ENCODE assay signal across 14 cellular contexts in genomic region chr5:73188764-73189521, GRCh38. TPM values are rescaled to one million over a fixed set of nuclear protein-coding genes. Genes with fewer than 3 reads are reported as not detected.
A peak's percentile ranks its signal among the peaks of the same experiment; 100 is the strongest.
DNase-seq lines count a peak whose midpoint lies in the region; ATAC-seq and TF ChIP-seq lines count a peak whose summit lies in the region.
"Had no signal": no experiment of that assay in that cellular context is flagged by ENCODE, and none has a peak within 500 bp of the region (broad histone marks: within the 10 kb centered on the region; RNA-seq: fewer than 3 reads in every experiment).

No MANE protein-coding gene starts in this region.

- no peaks in the 10 kb centered on the region for H3K4me1 Mint-ChIP-seq in neural progenitor cell

- no peak overlapping the region for H3K9ac ChIP-seq in neural progenitor cell

- H3K4me3 ChIP-seq in neural progenitor cell = no peak overlapping the region
- H3K4me3 ChIP-seq: breast epithelium, sigmoid colon, SJSA1, tibial artery had no signal

- in situ Hi-C loops in G401 (cut with HindIII; ENCODE audit: low sequenced_read_pairs) = no loop called here

- no peak overlapping the region for H3K27ac Mint-ChIP-seq in neural progenitor cell
- H3K27ac Mint-ChIP-seq: activated T-helper 1 cell treated with anti-CD3 and anti-CD28 coated beads, Interleukin-12 subunit alpha, Interleukin-12 subunit beta, Interleukin-2, Interleukin-4 antibody, amounts not matched to agents 30 ng/mL and 10 ng/mL and 1 ng/mL, durations not matched to agents 14 hours and 24 hours and 36 hours had no signal

- H3K27me3 Mint-ChIP-seq in neural progenitor cell (ENCODE audit: insufficient read depth, low read depth) = peaks cover 2% of the 10 kb centered on the region

- no peak overlapping the region for H3K4me2 ChIP-seq in neural progenitor cell

- H3K9me3 ChIP-seq in neural progenitor cell (ENCODE audit: low read depth) = peaks cover 6% of the 10 kb centered on the region
- H3K9me3 ChIP-seq: SJSA1 had no signal

- DNase-seq in G401 (ENCODE audit: low spot score) (peak; percentile 7), NCI-H446 treated with DMSO at 0.1 percent for 48 hours (lab: John Stamatoyannopoulos, UW) (peak; percentile 53), dedifferentiated amniotic fluid mesenchymal stem cell (ENCODE audit: extremely low spot score) (peak; percentile 63), neural progenitor cell (ENCODE audit: low spot score) (no peak), GDM1 (lab: John Stamatoyannopoulos, UW) (no peak)
- DNase-seq in activated CD4-positive, alpha-beta T cell treated with anti-CD3 and anti-CD28 coated beads, Interleukin-2, amount 50 U/mL, for 4 hours = no peak
- DNase-seq: DND-41, sigmoid colon, tibial artery had no signal

- peak overlapping the region; percentile 92 for H2AFZ ChIP-seq in neural progenitor cell (replicated peaks)

- no peaks in the 10 kb centered on the region for H3K36me3 Mint-ChIP-seq in neural progenitor cell

- H3K36me3 ChIP-seq in neural progenitor cell = no peaks in the 10 kb centered on the region
- H3K36me3 ChIP-seq: breast epithelium, sigmoid colon, SJSA1, tibial artery had no signal

- no peaks in the 10 kb centered on the region for H3K79me2 ChIP-seq in neural progenitor cell (ENCODE audit: low read depth)

- H3K4me3 Mint-ChIP-seq in neural progenitor cell = no peak overlapping the region
- H3K4me3 Mint-ChIP-seq: activated T-helper 1 cell treated with anti-CD3 and anti-CD28 coated beads, Interleukin-12 subunit alpha, Interleukin-12 subunit beta, Interleukin-2, Interleukin-4 antibody, amounts not matched to agents 30 ng/mL and 10 ng/mL and 1 ng/mL, durations not matched to agents 14 hours and 24 hours and 36 hours had no signal

- ATAC-seq in HG03045 (IDR thresholded peaks at IDR 0.05; ENCODE audit: unreplicated experiment) (no peak), GM19023 (IDR thresholded peaks at IDR 0.05; ENCODE audit: unreplicated experiment) (no peak)

- no peaks in the 10 kb centered on the region for H4K20me1 ChIP-seq in neural progenitor cell (ENCODE audit: low read depth)

- TF ChIP-seq CTCF in neural progenitor cell (IDR thresholded peaks at IDR 0.05) = no peak

- H3K27me3 ChIP-seq in neural progenitor cell = no peaks in the 10 kb centered on the region
- H3K27me3 ChIP-seq: SJSA1, tibial artery had no signal

- peaks cover 8% of the 10 kb centered on the region for H3K9me3 Mint-ChIP-seq in neural progenitor cell

- no peak overlapping the region for H3K27ac ChIP-seq in neural progenitor cell
- H3K27ac ChIP-seq: breast epithelium, sigmoid colon, SJSA1, tibial artery had no signal

- H3K4me1 ChIP-seq in neural progenitor cell = no peaks in the 10 kb centered on the region
- H3K4me1 ChIP-seq: breast epithelium had no signal

- H3F3A ChIP-seq in neural progenitor cell (ENCODE audit: low read depth) = no peaks in the 10 kb centered on the region

RNA-seq across cellular contexts. Expression of gene TMEM174, which starts 15.9 kb away (rescaled TPM):
- total RNA-seq in G401 (2014; rRNA removed; shearing (Covaris generic)) = not detected in 2 replicates
- not detected in 2 replicates for total RNA-seq in neural progenitor cell (ENCODE audit: low replicate concordance)
- total RNA-seq: activated T-helper 1 cell treated with anti-CD3 and anti-CD28 coated beads, Interleukin-12 subunit alpha, Interleukin-12 subunit beta, Interleukin-2, Interleukin-4 antibody, amounts not matched to agents 30 ng/mL and 10 ng/mL and 1 ng/mL, durations not matched to agents 14 hours and 24 hours and 36 hours; breast epithelium; sigmoid colon; SJSA1 had no signal

Comparison
In these comparisons a context has a peak if more than half of its experiments do, and no peak if none do; other contexts are left out.
1. DNase-seq: peak in G401 (single experiment), NCI-H446 treated with DMSO at 0.1 percent for 48 hours (single experiment) and dedifferentiated amniotic fluid mesenchymal stem cell (single experiment); none in neural progenitor cell (single experiment), GDM1 (single experiment) and activated CD4-positive, alpha-beta T cell treated with anti-CD3 and anti-CD28 coated beads, Interleukin-2, amount 50 U/mL, for 4 hours (0 of 2).